ENCODE assay signal across 17 cellular contexts in genomic region chr7:75881436-75882095, GRCh38. TPM values are rescaled to one million over a fixed set of nuclear protein-coding genes. Genes with fewer than 3 reads are reported as not detected.
DNase-seq lines count a peak whose midpoint lies in the region; ATAC-seq and TF ChIP-seq lines count a peak whose summit lies in the region.
"Had no signal": no experiment of that assay in that cellular context is flagged by ENCODE, and none has a peak within 500 bp of the region (broad histone marks: within the 10 kb centered on the region; RNA-seq: fewer than 3 reads in every experiment).

No MANE protein-coding gene starts in this region.

- peak; percentile 30 for TF ChIP-seq CTCF in astrocyte of the cerebellum (IDR thresholded peaks at IDR 0.05; ENCODE audit: low read depth, low read length, missing control alignments)
- peak; percentile 13 for TF ChIP-seq CTCF in kidney epithelial cell (IDR thresholded peaks at IDR 0.05; ENCODE audit: insufficient read depth, low read length, poor library complexity, severe bottlenecking)
- TF ChIP-seq CTCF in retinal pigment epithelial cell (conservative IDR thresholded peaks at IDR 0.05; ENCODE audit: low read depth, low read length): peak; percentile 29

- peaks cover 38% of the 10 kb centered on the region for H3K4me1 Mint-ChIP-seq in activated naive CD8-positive, alpha-beta T cell treated with anti-CD3 and anti-CD28 coated beads, Interleukin-2, amount 50 U/mL, for 24 hours
- peaks cover 24% of the 10 kb centered on the region for H3K4me1 Mint-ChIP-seq in activated naive CD8-positive, alpha-beta T cell treated with anti-CD3 and anti-CD28 coated beads for 36 hours

- no peak for DNase-seq in activated naive CD8-positive, alpha-beta T cell treated with anti-CD3 and anti-CD28 coated beads, Interleukin-2, amount 50 U/mL, for 24 hours
- no peak for DNase-seq in activated naive CD8-positive, alpha-beta T cell treated with anti-CD3 and anti-CD28 coated beads for 36 hours
- no peak for DNase-seq in astrocyte of the cerebellum (ENCODE audit: low read depth)
- no peak for DNase-seq in kidney epithelial cell (ENCODE audit: low read depth)
- no peak for DNase-seq in retinal pigment epithelial cell (ENCODE audit: low read depth)
- no peak for DNase-seq in NCI-H146 treated with DMSO at 0.1 percent for 48 hours (lab: John Stamatoyannopoulos, UW; ENCODE audit: unreplicated experiment)
- no peak for DNase-seq in globus pallidus (ENCODE audit: low spot score)
- DNase-seq: activated CD8-positive, alpha-beta memory T cell treated with anti-CD3 and anti-CD28 coated beads for 24 hours; activated naive CD4-positive, alpha-beta T cell treated with Interleukin-2 at 50 U/mL for 16 hours; esophagus squamous epithelium; GOT3; KG1; NCI-H345; occipital lobe; spleen had no signal

- H3K36me3 Mint-ChIP-seq in activated naive CD8-positive, alpha-beta T cell treated with anti-CD3 and anti-CD28 coated beads, Interleukin-2, amount 50 U/mL, for 24 hours (ENCODE audit: low read depth): peaks cover 40% of the 10 kb centered on the region
- H3K36me3 Mint-ChIP-seq in activated naive CD8-positive, alpha-beta T cell treated with anti-CD3 and anti-CD28 coated beads for 36 hours: peaks cover 18% of the 10 kb centered on the region

- no peaks in the 10 kb centered on the region for H3K36me3 ChIP-seq in kidney epithelial cell (ENCODE audit: control insufficient read depth, insufficient read depth, low read length)

- peak overlapping the region; percentile 32 for H3K4me3 Mint-ChIP-seq in activated naive CD8-positive, alpha-beta T cell treated with anti-CD3 and anti-CD28 coated beads, Interleukin-2, amount 50 U/mL, for 24 hours
- H3K4me3 Mint-ChIP-seq in activated naive CD8-positive, alpha-beta T cell treated with anti-CD3 and anti-CD28 coated beads for 36 hours: no peak overlapping the region

- H3K9me3 Mint-ChIP-seq in activated naive CD8-positive, alpha-beta T cell treated with anti-CD3 and anti-CD28 coated beads, Interleukin-2, amount 50 U/mL, for 24 hours: no peaks in the 10 kb centered on the region
- peaks cover 5% of the 10 kb centered on the region for H3K9me3 Mint-ChIP-seq in activated naive CD8-positive, alpha-beta T cell treated with anti-CD3 and anti-CD28 coated beads for 36 hours

- H3K27me3 Mint-ChIP-seq in activated naive CD8-positive, alpha-beta T cell treated with anti-CD3 and anti-CD28 coated beads, Interleukin-2, amount 50 U/mL, for 24 hours: no peaks in the 10 kb centered on the region
- no peaks in the 10 kb centered on the region for H3K27me3 Mint-ChIP-seq in activated naive CD8-positive, alpha-beta T cell treated with anti-CD3 and anti-CD28 coated beads for 36 hours

- ATAC-seq in activated naive CD8-positive, alpha-beta T cell treated with anti-CD3 and anti-CD28 coated beads, Interleukin-2, amount 50 U/mL, for 24 hours: no peak
- no peak for ATAC-seq in GM21619 (IDR thresholded peaks at IDR 0.05; ENCODE audit: unreplicated experiment)

- H3K4me3 ChIP-seq in astrocyte of the cerebellum (ENCODE audit: low read depth, low read length) (no peak overlapping the region), kidney epithelial cell (ENCODE audit: low read depth, low read length) (no peak overlapping the region), retinal pigment epithelial cell (ENCODE audit: low read length) (no peak overlapping the region)
- H3K4me3 ChIP-seq: esophagus squamous epithelium, lung, spleen had no signal

- in situ Hi-C loops in astrocyte of the cerebellum (cut with HindIII; ENCODE audit: low sequenced_read_pairs): no loop called here

- peak overlapping the region; percentile 54 for H3K27ac Mint-ChIP-seq in activated naive CD8-positive, alpha-beta T cell treated with anti-CD3 and anti-CD28 coated beads, Interleukin-2, amount 50 U/mL, for 24 hours
- no peak overlapping the region for H3K27ac Mint-ChIP-seq in activated naive CD8-positive, alpha-beta T cell treated with anti-CD3 and anti-CD28 coated beads for 36 hours

- no peaks in the 10 kb centered on the region for H3K27me3 ChIP-seq in kidney epithelial cell (ENCODE audit: control insufficient read depth, insufficient read depth, low read length)
- H3K27me3 ChIP-seq: esophagus squamous epithelium, spleen had no signal

RNA-seq across cellular contexts. Expression of gene RHBDD2, which starts 2.7 kb away (rescaled TPM):
- 10 to 100 TPM; 28.0 to 29.6 TPM for total RNA-seq in activated naive CD8-positive, alpha-beta T cell treated with anti-CD3 and anti-CD28 coated beads for 36 hours
- 60.0 and 71.7 TPM in 2 replicates for total RNA-seq in kidney epithelial cell

RNA-seq across cellular contexts. Expression of gene POR, which starts 33.4 kb away (rescaled TPM):
- 10 to 100 TPM; 35.4 to 41.3 TPM for total RNA-seq in activated naive CD8-positive, alpha-beta T cell treated with anti-CD3 and anti-CD28 coated beads for 36 hours
- total RNA-seq in kidney epithelial cell: 74.0 and 88.0 TPM in 2 replicates
